ENCODE assay signal across 10 cellular contexts in the genomic region with DNA sequence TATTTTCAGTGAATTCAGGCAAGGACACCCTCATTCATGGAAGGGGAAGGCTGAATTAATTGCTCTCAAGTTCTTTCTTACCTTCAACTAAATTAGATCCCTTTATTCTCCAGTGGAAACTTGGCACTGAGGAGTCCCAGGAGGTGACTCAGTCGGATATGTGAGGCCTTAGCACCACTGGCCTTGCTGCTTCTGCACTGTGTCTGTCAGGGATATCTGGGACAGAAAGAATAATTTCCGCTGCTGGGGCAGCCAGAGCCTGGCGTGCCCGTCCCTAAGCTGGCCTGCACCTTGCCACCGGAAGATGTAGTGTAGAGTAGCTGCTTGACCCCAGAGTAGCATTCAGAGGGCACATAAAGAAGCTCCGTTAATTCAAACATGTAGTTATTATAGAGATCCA. TPM values are rescaled to one million over a fixed set of nuclear protein-coding genes. Genes with fewer than 3 reads are reported as not detected.
DNase-seq lines count a peak whose midpoint lies in the region; ATAC-seq, FAIRE-seq and TF ChIP-seq lines count a peak whose summit lies in the region.
"Had no signal": no experiment of that assay in that cellular context is flagged by ENCODE, and none has a peak within 500 bp of the region (broad histone marks: within the 10 kb centered on the region; RNA-seq: fewer than 3 reads in every experiment).

No MANE protein-coding gene starts in this region.

- peaks cover 68% of the 10 kb centered on the region for H3K79me2 ChIP-seq in HepG2 (ENCODE audit: insufficient read depth, low read length)

- TF ChIP-seq EP300 in HepG2 (IDR thresholded peaks at IDR 0.05; ENCODE audit: low read depth in 2 of 2, low read length in 2 of 2) (no peak), HepG2 (CRISPR knock-in tag; IDR thresholded peaks at IDR 0.05; ENCODE audit: borderline replicate concordance) (no peak)

- H3K4me1 ChIP-seq in liver (ENCODE audit: control insufficient read depth in 4 of 4, insufficient read depth in 4 of 4, low read length in 3 of 4) = peaks cover 2 to 11% (median 9%) of the 10 kb centered on the region in 4 donors
- peaks cover 18% of the 10 kb centered on the region for H3K4me1 ChIP-seq in HepG2 (ENCODE audit: insufficient read depth, low read length)
- H3K4me1 ChIP-seq in mesodermal cell (ENCODE audit: control insufficient read depth, insufficient read depth, low read length, poor library complexity, severe bottlenecking) = peaks cover 63% of the 10 kb centered on the region
- peaks cover 2 to 8% of the 10 kb centered on the region in 2 donors for H3K4me1 ChIP-seq in aorta (ENCODE audit: control insufficient read depth in 1 of 2, insufficient read depth in 2 of 2, low read length in 2 of 2)

- no peaks in the 10 kb centered on the region for H3K36me3 ChIP-seq in liver (ENCODE audit: control insufficient read depth in 4 of 4, insufficient read depth in 3 of 4, low read depth in 1 of 4, low read length in 3 of 4)
- no peaks in the 10 kb centered on the region; a peak in 1 of 5 replicates for H3K36me3 ChIP-seq in HepG2 (replicated peaks in 1 of 2; ENCODE audit: control insufficient read depth in 1 of 2, insufficient read depth in 2 of 2, low read length in 2 of 2)
- H3K36me3 ChIP-seq in mesodermal cell (ENCODE audit: control insufficient read depth, insufficient read depth, low read length) = peaks cover 7% of the 10 kb centered on the region
- no peaks in the 10 kb centered on the region for H3K36me3 ChIP-seq in aorta (ENCODE audit: control insufficient read depth in 1 of 2, insufficient read depth in 2 of 2, low read length in 1 of 2)

- TF ChIP-seq POLR2A in HepG2 (IDR thresholded peaks at IDR 0.05; ENCODE audit: insufficient read depth in 1 of 2, low read depth in 2 of 2, low read length in 2 of 2) = no peak

- TF ChIP-seq RAD21 in liver (IDR thresholded peaks at IDR 0.05) (no peak), HepG2 (CRISPR knock-in tag; IDR thresholded peaks at IDR 0.05) (no peak)

- H3K4me1 Mint-ChIP-seq in activated T-cell treated with anti-CD3 and anti-CD28 coated beads, Interleukin-2, amount 50 U/mL, for 4 hours (ENCODE audit: low read depth) = peaks cover 27% of the 10 kb centered on the region

- intact Hi-C loops in HepG2 (cut with micrococcal nuclease; ENCODE audit: unreplicated experiment) (loop anchor here (2.0 kb wide), 1 partner anchor 49 kb away; no protein-coding TSS in a partner anchor), aorta (cut with DNase I) (loop anchor here (10.0 kb wide), 3 partner anchors 103 to 213 kb away; partner anchors contain the start of gene SULT1C4 (in 1 of the 2))

- no peak for FAIRE-seq in HepG2 (lab: Jason Lieb, UNC)

- POLR2A ChIA-PET in HepG2 (lab: Yijun Ruan, JAX) = no interaction called here

- no peak overlapping the region for H3K4me3 Mint-ChIP-seq in activated T-cell treated with anti-CD3 and anti-CD28 coated beads, Interleukin-2, amount 50 U/mL, for 4 hours

- no peaks in the 10 kb centered on the region for H3K27me3 Mint-ChIP-seq in activated T-cell treated with anti-CD3 and anti-CD28 coated beads, Interleukin-2, amount 50 U/mL, for 4 hours (ENCODE audit: low read depth)

- H3K36me3 Mint-ChIP-seq in activated T-cell treated with anti-CD3 and anti-CD28 coated beads, Interleukin-2, amount 50 U/mL, for 4 hours (ENCODE audit: insufficient read depth) = no peaks in the 10 kb centered on the region

- in situ Hi-C loops in HepG2 (cut with HindIII; ENCODE audit: extremely low pct_ligation_motif_present, low pct_unique_long_range_greater_than_20kb) = loop anchor here (25.0 kb wide), 1 partner anchor 375 kb away; no protein-coding TSS in a partner anchor

- H3K4me2 ChIP-seq in HepG2 (ENCODE audit: low read depth, low read length) = no peak overlapping the region

- no peak overlapping the region for H2AFZ ChIP-seq in HepG2 (ENCODE audit: low read length)

- CTCF ChIA-PET in HepG2 (lab: Yijun Ruan, JAX; ENCODE audit: low intra/inter-chr PET ratio, low total read pairs) = no interaction called here

- no peaks in the 10 kb centered on the region for H3K9me3 Mint-ChIP-seq in activated T-cell treated with anti-CD3 and anti-CD28 coated beads, Interleukin-2, amount 50 U/mL, for 4 hours

- H3K4me3 ChIP-seq in liver (ENCODE audit: low read depth in 1 of 3, low read length in 3 of 3) (no peak overlapping the region), HepG2 (replicated peaks in 1 of 3; ENCODE audit: insufficient read depth in 1 of 3, low read depth in 2 of 3, low read length in 3 of 3) (no peak overlapping the region), mesodermal cell (ENCODE audit: extremely low read depth, insufficient read depth, low read length, poor library complexity, severe bottlenecking) (no peak overlapping the region), aorta (ENCODE audit: low read length in 2 of 2) (no peak overlapping the region)

- H3K9me3 ChIP-seq in liver (ENCODE audit: control insufficient read depth in 4 of 4, low read length in 3 of 4) = no peaks in the 10 kb centered on the region
- no peaks in the 10 kb centered on the region for H3K9me3 ChIP-seq in HepG2 (ENCODE audit: low read length)
- no peaks in the 10 kb centered on the region for H3K9me3 ChIP-seq in mesodermal cell (ENCODE audit: control insufficient read depth, low read length)
- no peaks in the 10 kb centered on the region for H3K9me3 ChIP-seq in aorta (ENCODE audit: control insufficient read depth, low read length)

- H3K27me3 ChIP-seq in liver (ENCODE audit: control insufficient read depth in 4 of 4, insufficient read depth in 4 of 4, low read length in 3 of 4) (no peaks in the 10 kb centered on the region), HepG2 (ENCODE audit: control insufficient read depth in 1 of 2, insufficient read depth in 2 of 2, low read length in 2 of 2) (no peaks in the 10 kb centered on the region), aorta (ENCODE audit: control insufficient read depth in 1 of 2, insufficient read depth in 2 of 2, low read length in 1 of 2) (no peaks in the 10 kb centered on the region)

- TF ChIP-seq CTCF in liver (IDR thresholded peaks at IDR 0.05; ENCODE audit: low read depth, low read length, missing input control) (no peak), HepG2 (CRISPR knock-in tag; IDR thresholded peaks at IDR 0.05) (no peak)

- BruUV-seq in HepG2 (replicated peaks; lab: Mats Ljungman, UMichigan) = no TSS peak

- ATAC-seq in HepG2 = no peak
- ATAC-seq in aorta (ENCODE audit: low FRiP score) = peak; percentile 80
- ATAC-seq in activated T-cell treated with anti-CD3 and anti-CD28 coated beads, Interleukin-2, amount 50 U/mL, for 4 hours = no peak
- ATAC-seq: HCT116 had no signal

- H3K27ac ChIP-seq in liver (ENCODE audit: low read depth in 1 of 2, low read length in 2 of 2) = peak overlapping the region; percentile 49 to 64
- H3K27ac ChIP-seq in HepG2 (ENCODE audit: extremely low read length, insufficient read depth, low read length) = no peak overlapping the region
- peak overlapping the region; percentile 68 for H3K27ac ChIP-seq in mesodermal cell (ENCODE audit: low read depth, low read length, severe bottlenecking)
- peak overlapping the region in 1 of 2 donors; percentile 47 for H3K27ac ChIP-seq in aorta (ENCODE audit: low read depth in 1 of 2, low read length in 2 of 2)

- DNase-seq in HepG2 (ENCODE audit: low spot score) = no peak
- DNase-seq in dermis microvascular lymphatic vessel endothelial cell (ENCODE audit: low read depth in 2 of 2) = peak; percentile 63 to 93
- DNase-seq in aorta = peak in 1 of 2 donors; percentile 68
- no peak for DNase-seq in iPS-NIHi11 (ENCODE audit: low spot score)
- DNase-seq in activated effector memory CD4-positive, alpha-beta T cell treated with anti-CD3 and anti-CD28 coated beads, Interleukin-2, amount 50 U/mL, for 16 hours = no peak
- DNase-seq in activated T-cell treated with anti-CD3 and anti-CD28 coated beads, Interleukin-2, amount 50 U/mL, for 4 hours = no peak
- DNase-seq: cortex of kidney had no signal

- WGBS in liver = 67% methylated on average over 6 of the region's 6 CpGs
- WGBS in HepG2 (ENCODE audit: low lambda C conversion rate) = 100% methylated on average over 6 of the region's 6 CpGs
- 86 to 100% methylated on average over 4 to 5 of the region's 6 CpGs for WGBS in mesodermal cell (ENCODE audit: insufficient coverage in 2 of 2), 2 experiments
- whole genome bisulfite sequencing in aorta, 2 donors = 7 to 10% methylated on average over 6 of the region's 6 CpGs

- 0 out of 2 replicates have a peak, but pooled peaks cover 5% of the 10 kb centered on the region for H4K20me1 ChIP-seq in HepG2 (ENCODE audit: insufficient read depth, low read length)

- no peak overlapping the region for H3K9ac ChIP-seq in liver (ENCODE audit: low read depth in 1 of 2, low read length in 2 of 2)
- H3K9ac ChIP-seq in HepG2 (ENCODE audit: insufficient read depth, low read depth, low read length) = no peak overlapping the region

RNA-seq across cellular contexts. Expression of gene LIMS1, which starts 53.4 kb away (rescaled TPM):
- total RNA-seq in liver (10 to 100 TPM; 29.5 to 37.1 TPM), HepG2 (2016; rRNA removed; fragmentation: Illumina TruSeq; extraction: Trizol) (38.3 and 55.1 TPM in 2 replicates), dermis microvascular lymphatic vessel endothelial cell (217 and 543 TPM in 2 replicates), aorta (100 to 1,000 TPM in 1 of 2 donors, 10 to 100 TPM in 1; 76.7 to 100 TPM)
- polyA plus RNA-seq in liver (10 to 100 TPM; 10.2 to 14.8 TPM), HepG2 (2011; rRNA removed) (35.5 and 49.6 TPM in 2 replicates), aorta (100 to 1,000 TPM in 1 of 2 donors, 10 to 100 TPM in 1; 48.0 to 111 TPM)
- total RNA-seq in HepG2 (2016; cell fraction: cytosol; rRNA removed; fragmentation: Illumina TruSeq; extraction: Trizol; ENCODE audit: low read depth) = 10.2 and 12.7 TPM in 2 replicates
- total RNA-seq in HepG2 (2016; cell fraction: insoluble cytoplasmic fraction; rRNA removed; fragmentation: Illumina TruSeq; extraction: Trizol) = 40.2 and 51.8 TPM in 2 replicates
- total RNA-seq in HepG2 (2016; cell fraction: membrane; rRNA removed; fragmentation: Illumina TruSeq; extraction: Trizol) = 32.3 and 32.6 TPM in 2 replicates
- total RNA-seq in HepG2 (2016; cell fraction: nucleus; rRNA removed; fragmentation: Illumina TruSeq; extraction: Trizol) = 18.8 and 25.1 TPM in 2 replicates
- polyA plus RNA-seq in HepG2 (2011; cell fraction: cytosol; rRNA removed) = 46.5 and 60.1 TPM in 2 replicates
- polyA plus RNA-seq in HepG2 (2011; cell fraction: nucleus; rRNA removed) = 11.1 and 16.1 TPM in 2 replicates
- polyA plus RNA-seq in HepG2 (2012) = 35.5 and 39.6 TPM in 2 replicates
- polyA plus RNA-seq in HepG2 (2016; cell fraction: cytosol; fragmentation: Illumina TruSeq; extraction: Trizol; ENCODE audit: low read depth) = 5.7 and 6.2 TPM in 2 replicates
- 48.3 and 50.6 TPM in 2 replicates for polyA plus RNA-seq in HepG2 (2016; cell fraction: insoluble cytoplasmic fraction; fragmentation: Illumina TruSeq; extraction: Trizol; ENCODE audit: low read depth)
- polyA plus RNA-seq in HepG2 (2016; cell fraction: membrane; fragmentation: Illumina TruSeq; extraction: Trizol; ENCODE audit: low read depth) = 17.0 and 18.1 TPM in 2 replicates
- polyA plus RNA-seq in HepG2 (2016; cell fraction: nucleus; fragmentation: Illumina TruSeq; extraction: Trizol; ENCODE audit: insufficient read depth, low read depth) = 23.1 and 23.2 TPM in 2 replicates
- 29.4 and 67.4 TPM in 2 replicates for polyA minus RNA-seq in HepG2 (2011; rRNA and poly(A)+ RNA removed; ENCODE audit: low replicate concordance)
- 30.8 and 52.6 TPM in 2 replicates for polyA minus RNA-seq in HepG2 (2011; cell fraction: cytosol; rRNA and poly(A)+ RNA removed)
- 33.3 and 35.3 TPM in 2 replicates for polyA minus RNA-seq in HepG2 (2011; cell fraction: nucleus; rRNA and poly(A)+ RNA removed)
- polyA plus RNA-seq in mesodermal cell (2013, experiment 1 of 2) = 80.4 TPM
- polyA plus RNA-seq in mesodermal cell (2013, experiment 2 of 2) = 79.2 TPM
- total RNA-seq in activated T-cell treated with anti-CD3 and anti-CD28 coated beads, Interleukin-2, amount 50 U/mL, for 4 hours = 10 to 100 TPM; 40.2 to 45.0 (median 41.2) TPM

Comparison
In these comparisons a context has a peak if more than half of its experiments do, and no peak if none do; other contexts are left out.
1. DNase-seq: peak in dermis microvascular lymphatic vessel endothelial cell (2 of 2); none in HepG2 (single experiment), iPS-NIHi11 (single experiment), activated effector memory CD4-positive, alpha-beta T cell treated with anti-CD3 and anti-CD28 coated beads, Interleukin-2, amount 50 U/mL, for 16 hours (single experiment) and activated T-cell treated with anti-CD3 and anti-CD28 coated beads, Interleukin-2, amount 50 U/mL, for 4 hours (single experiment).